9 cellular contexts compared by ENCODE assay signal in genomic region chr3:157499342-157499963, GRCh38. TPM values are rescaled to one million over a fixed set of nuclear protein-coding genes. Genes with fewer than 3 reads are reported as not detected.
DNase-seq lines count a peak whose midpoint lies in the region; ATAC-seq and TF ChIP-seq lines count a peak whose summit lies in the region.
"Had no signal": no experiment of that assay in that cellular context is flagged by ENCODE, and none has a peak within 500 bp of the region (broad histone marks: within the 10 kb centered on the region; RNA-seq: fewer than 3 reads in every experiment).

No MANE protein-coding gene starts in this region.

- H3K9me3 ChIP-seq in transverse colon, result no peaks in the 10 kb centered on the region
- H3K9me3 ChIP-seq: BLaER1 treated with 17β-estradiol and CSF1 and Interleukin-3, amounts not matched to agents 10 nM and 100 nM had no signal

- peaks cover 13% of the 10 kb centered on the region for H3K27me3 ChIP-seq in transverse colon

- TF ChIP-seq CTCF in transverse colon (IDR thresholded peaks at IDR 0.05), result peak; percentile 2 to 47 (median 9)

- peaks cover 27% of the 10 kb centered on the region for H3K27me3 Mint-ChIP-seq in activated CD4-positive, alpha-beta T cell treated with anti-CD3 and anti-CD28 coated beads for 36 hours

- no peak overlapping the region for H3K27ac Mint-ChIP-seq in activated CD4-positive, alpha-beta T cell treated with anti-CD3 and anti-CD28 coated beads for 36 hours

- intact Hi-C loops in activated CD4-positive, alpha-beta T cell treated with anti-CD3 and anti-CD28 coated beads for 36 hours (cut with DNase I, micrococcal nuclease), result loop anchor here in 1 of 2 experiments (10.0 kb wide), 1 partner anchor 295 kb away; no protein-coding TSS in a partner anchor
- intact Hi-C loops in transverse colon (cut with DNase I; ENCODE audit: low total_unique reads), result loop anchor here (5.0 kb wide), 1 partner anchor 297 kb away; no protein-coding TSS in a partner anchor

- peak; percentile 28 for DNase-seq in activated CD4-positive, alpha-beta T cell treated with anti-CD3 and anti-CD28 coated beads for 36 hours
- no peak for DNase-seq in activated CD4-positive, alpha-beta T cell treated with anti-CD3 and anti-CD28 coated beads for 4 hours
- DNase-seq in cerebellum (ENCODE audit: low spot score), result peak; percentile 17
- DNase-seq in left lobe of liver (ENCODE audit: low spot score), result peak; percentile 51
- DNase-seq in transverse colon, result peak; percentile 45
- DNase-seq in NCI-H748 treated with DMSO at 0.1 percent for 48 hours (lab: John Stamatoyannopoulos, UW), result no peak

- whole genome bisulfite sequencing in transverse colon (ENCODE audit: low coverage in 1 of 2), 2 donors, result 0 to 6% methylated on average over 3 to 24 of the region's 24 CpGs

- no peak overlapping the region for H3K4me3 Mint-ChIP-seq in activated CD4-positive, alpha-beta T cell treated with anti-CD3 and anti-CD28 coated beads for 36 hours

- H3K4me3 ChIP-seq in transverse colon, result peak overlapping the region in 2 of 4 donors; percentile 20 to 44
- H3K4me3 ChIP-seq: BLaER1 treated with 17β-estradiol and CSF1 and Interleukin-3, amounts not matched to agents 10 nM and 100 nM had no signal

- in situ Hi-C loops in transverse colon (cut with MboI; ENCODE audit: low pct_ligation_motif_present in 1 of 4, low pct_unique_long_range_greater_than_20kb in 1 of 4, low sequenced_read_pairs in 3 of 4), result loop anchor here (10.0 to 25.0 kb wide), 2 partner anchors 287 to 295 kb away; no protein-coding TSS in a partner anchor

- POLR2A ChIA-PET in activated CD4-positive, alpha-beta T cell treated with anti-CD3 and anti-CD28 coated beads for 36 hours (lab: Charles Lee), result interaction anchor here (0.7 kb wide), 1 partner anchor 1089 kb away, joined by 4 read pairs; no protein-coding TSS in a partner anchor

- CTCF ChIA-PET in activated CD4-positive, alpha-beta T cell treated with anti-CD3 and anti-CD28 coated beads for 36 hours (lab: Charles Lee), result interaction anchor here (0.7 to 1.9 kb wide), 3 partner anchors 73 to 1348 kb away, joined by 3 to 6 read pairs (median 3); no protein-coding TSS in a partner anchor

- TF ChIP-seq POLR2A in transverse colon (IDR thresholded peaks at IDR 0.05), result no peak

- H3K4me1 ChIP-seq in transverse colon, result peaks cover 5 to 30% (median 17%) of the 10 kb centered on the region in 4 donors

- no peaks in the 10 kb centered on the region for H3K36me3 Mint-ChIP-seq in activated CD4-positive, alpha-beta T cell treated with anti-CD3 and anti-CD28 coated beads for 36 hours (ENCODE audit: low read depth)

- ATAC-seq in activated CD4-positive, alpha-beta T cell treated with anti-CD3 and anti-CD28 coated beads for 36 hours, result peak; percentile 53
- ATAC-seq in left lobe of liver, result peak; percentile 93
- ATAC-seq in GM18870 (IDR thresholded peaks at IDR 0.05; ENCODE audit: unreplicated experiment), result no peak
- no peak for ATAC-seq in GM21367 (IDR thresholded peaks at IDR 0.05; ENCODE audit: unreplicated experiment)

- no peaks in the 10 kb centered on the region for H3K36me3 ChIP-seq in transverse colon
- H3K36me3 ChIP-seq: BLaER1 treated with 17β-estradiol and CSF1 and Interleukin-3, amounts not matched to agents 10 nM and 100 nM had no signal

- H3K9me3 Mint-ChIP-seq in activated CD4-positive, alpha-beta T cell treated with anti-CD3 and anti-CD28 coated beads for 36 hours (ENCODE audit: low read depth), result no peaks in the 10 kb centered on the region

- no peak for TF ChIP-seq EP300 in transverse colon (IDR thresholded peaks at IDR 0.05; ENCODE audit: low read depth)

- peak overlapping the region in 3 of 4 donors; percentile 9 to 21 (median 10) for H3K27ac ChIP-seq in transverse colon
- H3K27ac ChIP-seq: BLaER1 treated with 17β-estradiol and CSF1 and Interleukin-3, amounts not matched to agents 10 nM and 100 nM had no signal

- H3K4me1 Mint-ChIP-seq in activated CD4-positive, alpha-beta T cell treated with anti-CD3 and anti-CD28 coated beads for 36 hours, result peaks cover 6% of the 10 kb centered on the region

RNA-seq across cellular contexts. Expression of gene VEPH1, which starts 3.8 kb away (rescaled TPM):
- not detected for total RNA-seq in activated CD4-positive, alpha-beta T cell treated with anti-CD3 and anti-CD28 coated beads for 36 hours
- total RNA-seq in cerebellum (19.1 TPM), left lobe of liver (0.58 TPM), transverse colon (1 to 10 TPM in 2 of 4 donors, under 1 TPM in 2; 0.20 to 4.1 (median 0.90) TPM)

Comparison
In these comparisons a context has a peak if more than half of its experiments do, and no peak if none do; other contexts are left out.
1. DNase-seq: peak in activated CD4-positive, alpha-beta T cell treated with anti-CD3 and anti-CD28 coated beads for 36 hours (single experiment), cerebellum (single experiment), left lobe of liver (single experiment) and transverse colon (single experiment); none in activated CD4-positive, alpha-beta T cell treated with anti-CD3 and anti-CD28 coated beads for 4 hours (0 of 2) and NCI-H748 treated with DMSO at 0.1 percent for 48 hours (single experiment).
2. ATAC-seq: peak in activated CD4-positive, alpha-beta T cell treated with anti-CD3 and anti-CD28 coated beads for 36 hours (single experiment) and left lobe of liver (single experiment); none in GM18870 (single experiment) and GM21367 (single experiment).